Comparison of ENCODE assay signal across 15 cellular contexts in the genomic region with DNA sequence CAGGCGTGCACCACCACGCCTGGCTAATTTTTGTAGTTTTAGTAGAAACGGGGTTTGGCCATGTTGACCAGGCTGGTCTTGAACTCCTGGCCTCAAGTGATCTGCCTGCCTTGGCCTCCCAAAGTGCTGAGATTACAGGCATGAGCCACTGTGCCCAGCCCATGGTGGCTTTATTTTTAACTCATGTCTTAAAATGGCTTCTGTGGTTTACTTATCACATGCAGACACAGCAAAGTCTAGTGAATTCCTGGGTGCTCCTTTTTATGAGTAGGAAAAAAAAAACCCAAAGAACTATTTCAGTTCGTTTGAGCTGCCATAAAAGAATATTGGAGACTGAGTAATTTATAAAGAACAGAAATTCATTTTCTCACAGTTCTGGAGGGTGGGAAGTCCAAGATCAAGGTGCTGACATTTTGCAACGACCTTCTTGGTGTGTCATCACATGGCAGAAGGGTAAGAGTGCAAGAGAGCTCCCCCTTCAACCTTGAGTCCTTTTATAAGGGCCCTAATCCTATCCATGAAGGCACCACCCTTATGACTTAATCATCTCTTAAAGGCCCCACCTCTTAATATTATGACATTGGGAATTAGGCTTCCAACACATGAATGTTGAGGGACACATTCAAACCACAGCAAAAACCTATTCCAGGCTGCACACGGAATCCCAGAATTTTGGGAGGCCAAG. TPM values are rescaled to one million over a fixed set of nuclear protein-coding genes. Genes with fewer than 3 reads are reported as not detected.
DNase-seq lines count a peak whose midpoint lies in the region; ATAC-seq and TF ChIP-seq lines count a peak whose summit lies in the region.
"Had no signal": no experiment of that assay in that cellular context is flagged by ENCODE, and none has a peak within 500 bp of the region (broad histone marks: within the 10 kb centered on the region; RNA-seq: fewer than 3 reads in every experiment).

No MANE protein-coding gene starts in this region.

- H3K27me3 Mint-ChIP-seq in T-helper 2 cell treated with Interferon-gamma antibody and Interleukin-4, amounts not matched to agents 5 μg/mL and 100 μg/mL, for 36 hours (ENCODE audit: low read depth) = no peaks in the 10 kb centered on the region
- H3K27me3 Mint-ChIP-seq in IgD-negative memory B cell = no peaks in the 10 kb centered on the region
- H3K27me3 Mint-ChIP-seq in activated naive CD8-positive, alpha-beta T cell treated with anti-CD3 and anti-CD28 coated beads for 36 hours = no peaks in the 10 kb centered on the region
- H3K27me3 Mint-ChIP-seq in natural killer cell (ENCODE audit: low read depth in 2 of 2) = peaks cover 0 to 6% of the 10 kb centered on the region in 2 donors

- no peak for ATAC-seq in natural killer cell
- no peak for ATAC-seq in left cardiac atrium

- TF ChIP-seq CTCF in natural killer cell (IDR thresholded peaks at IDR 0.05) = no peak

- H3K4me3 Mint-ChIP-seq in T-helper 2 cell treated with Interferon-gamma antibody and Interleukin-4, amounts not matched to agents 5 μg/mL and 100 μg/mL, for 36 hours = no peak overlapping the region
- H3K4me3 Mint-ChIP-seq in IgD-negative memory B cell = peak overlapping the region in 2 of 4 donors; percentile 27 to 88
- no peak overlapping the region for H3K4me3 Mint-ChIP-seq in activated naive CD8-positive, alpha-beta T cell treated with anti-CD3 and anti-CD28 coated beads for 36 hours
- H3K4me3 Mint-ChIP-seq in natural killer cell = no peak overlapping the region
- H3K4me3 Mint-ChIP-seq: nephron had no signal

- intact Hi-C loops in natural killer cell (cut with micrococcal nuclease) = no loop called here
- intact Hi-C loops in left cardiac atrium (cut with DNase I) = no loop called here

- peaks cover 18% of the 10 kb centered on the region for H3K4me1 Mint-ChIP-seq in T-helper 2 cell treated with Interferon-gamma antibody and Interleukin-4, amounts not matched to agents 5 μg/mL and 100 μg/mL, for 36 hours (ENCODE audit: low read depth)
- peaks cover 28 to 42% (median 35%) of the 10 kb centered on the region in 3 donors for H3K4me1 Mint-ChIP-seq in IgD-negative memory B cell
- peaks cover 31% of the 10 kb centered on the region for H3K4me1 Mint-ChIP-seq in activated naive CD8-positive, alpha-beta T cell treated with anti-CD3 and anti-CD28 coated beads for 36 hours
- peaks cover 19 to 21% of the 10 kb centered on the region in 2 donors for H3K4me1 Mint-ChIP-seq in natural killer cell
- H3K4me1 Mint-ChIP-seq: nephron had no signal

- DNase-seq in T-helper 2 cell treated with Interferon-gamma antibody and Interleukin-4, amounts not matched to agents 5 μg/mL and 100 μg/mL, for 36 hours (ENCODE audit: low spot score) = no peak
- no peak for DNase-seq in T-helper 2 cell
- no peak for DNase-seq in activated naive CD8-positive, alpha-beta T cell treated with anti-CD3 and anti-CD28 coated beads for 36 hours
- no peak for DNase-seq in natural killer cell
- no peak for DNase-seq in left cardiac atrium
- no peak for DNase-seq in NCI-H1417 treated with DMSO at 0.1 percent for 48 hours (lab: John Stamatoyannopoulos, UW)
- DNase-seq in T-helper 9 cell = no peak
- DNase-seq: activated CD4-positive, alpha-beta T cell treated with anti-CD3 and anti-CD28 coated beads for 1 hour; foreskin fibroblast; left ventricle myocardium superior; NCI-H1092; stimulated activated CD4-positive, alpha-beta T cell treated with anti-CD3 and anti-CD28 coated beads, Interleukin-12 subunit alpha, Interleukin-12 subunit beta, amount 100 ng/mL, for 4 hours; stomach had no signal

- peak overlapping the region; percentile 45 for H3K27ac Mint-ChIP-seq in T-helper 2 cell treated with Interferon-gamma antibody and Interleukin-4, amounts not matched to agents 5 μg/mL and 100 μg/mL, for 36 hours
- H3K27ac Mint-ChIP-seq in IgD-negative memory B cell (peak overlapping the region; percentile 52 to 92 (median 62)), natural killer cell (peak overlapping the region; percentile 85 to 95)
- H3K27ac Mint-ChIP-seq in activated naive CD8-positive, alpha-beta T cell treated with anti-CD3 and anti-CD28 coated beads for 36 hours = peak overlapping the region; percentile 89
- H3K27ac Mint-ChIP-seq: nephron had no signal

- peaks cover 32% of the 10 kb centered on the region for H3K9me3 Mint-ChIP-seq in T-helper 2 cell treated with Interferon-gamma antibody and Interleukin-4, amounts not matched to agents 5 μg/mL and 100 μg/mL, for 36 hours
- peaks cover 0 to 12% (median 6%) of the 10 kb centered on the region in 3 donors for H3K9me3 Mint-ChIP-seq in IgD-negative memory B cell
- peaks cover 27% of the 10 kb centered on the region for H3K9me3 Mint-ChIP-seq in activated naive CD8-positive, alpha-beta T cell treated with anti-CD3 and anti-CD28 coated beads for 36 hours
- peaks cover 3 to 9% of the 10 kb centered on the region in 2 donors for H3K9me3 Mint-ChIP-seq in natural killer cell
- H3K9me3 Mint-ChIP-seq: nephron had no signal

- peaks cover 15% of the 10 kb centered on the region for H3K36me3 Mint-ChIP-seq in T-helper 2 cell treated with Interferon-gamma antibody and Interleukin-4, amounts not matched to agents 5 μg/mL and 100 μg/mL, for 36 hours (ENCODE audit: low read depth)
- H3K36me3 Mint-ChIP-seq in IgD-negative memory B cell (no peaks in the 10 kb centered on the region), natural killer cell (peaks cover 17% of the 10 kb centered on the region)
- peaks cover 24% of the 10 kb centered on the region for H3K36me3 Mint-ChIP-seq in activated naive CD8-positive, alpha-beta T cell treated with anti-CD3 and anti-CD28 coated beads for 36 hours

RNA-seq across cellular contexts. Expression of a gene that starts 12.6 kb away (rescaled TPM):
- polyA plus RNA-seq in IgD-negative memory B cell = 64.7 TPM
- 10 to 100 TPM; 61.5 to 62.4 TPM for total RNA-seq in activated naive CD8-positive, alpha-beta T cell treated with anti-CD3 and anti-CD28 coated beads for 36 hours
- 100 to 1,000 TPM; 128 to 197 (median 178) TPM for total RNA-seq in natural killer cell
- total RNA-seq in left cardiac atrium = 1 to 10 TPM; 7.3 to 8.2 TPM

Comparison
In these comparisons a context has a peak if more than half of its experiments do, and no peak if none do; other contexts are left out.
1. RNA of a gene that starts 12.6 kb away (total RNA-seq): 128 to 197 TPM in natural killer cell and 61.5 to 62.4 TPM in activated naive CD8-positive, alpha-beta T cell treated with anti-CD3 and anti-CD28 coated beads for 36 hours; 7.3 to 8.2 TPM in left cardiac atrium; every median in the first group is over 4 times any median in the second.
2. Peak in every context shown above with its lines, with median percentiles within 50 percentile points of each other: H3K27ac Mint-ChIP-seq.